Comparison of ENCODE assay signal across 8 cellular contexts in genomic region chr7:92589056-92589455, GRCh38. TPM values are rescaled to one million over a fixed set of nuclear protein-coding genes. Genes with fewer than 3 reads are reported as not detected.
DNase-seq lines count a peak whose midpoint lies in the region; ATAC-seq and TF ChIP-seq lines count a peak whose summit lies in the region.

No MANE protein-coding gene starts in this region.

- TF ChIP-seq CTCF in SU-DHL-6 (IDR thresholded peaks at IDR 0.05; ENCODE audit: insufficient read depth, low read length, poor library complexity, severe bottlenecking) (no peak), fibroblast of lung (conservative IDR thresholded peaks at IDR 0.05 in 1 of 2, IDR thresholded peaks at IDR 0.05 in 1 of 2; ENCODE audit: low read depth in 1 of 2, low read length in 2 of 2) (no peak), psoas muscle (IDR thresholded peaks at IDR 0.05) (no peak)

- DNase-seq in fibroblast of lung (ENCODE audit: low read depth in 2 of 2) (no peak), psoas muscle (no peak), left colon (no peak), cortex of kidney (lab: John Stamatoyannopoulos, UW) (no peak), activated gamma-delta T cell (lab: John Stamatoyannopoulos, UW) (no peak)

- peaks cover 7% of the 10 kb centered on the region for H3K4me1 ChIP-seq in fibroblast of lung (ENCODE audit: control insufficient read depth, extremely low read depth, insufficient read depth, low read length)
- H3K4me1 ChIP-seq in psoas muscle = peaks cover 35% of the 10 kb centered on the region

- H3K4me2 ChIP-seq in SU-DHL-6 (ENCODE audit: low read depth, low read length, poor library complexity, severe bottlenecking) (peak overlapping the region; percentile 94), fibroblast of lung (ENCODE audit: extremely low read depth, insufficient read depth, low read length) (peak overlapping the region; percentile 86)

- no peaks in the 10 kb centered on the region for H3K27me3 ChIP-seq in SU-DHL-6 (ENCODE audit: low read length)
- no peaks in the 10 kb centered on the region for H3K27me3 ChIP-seq in fibroblast of lung (ENCODE audit: control insufficient read depth, insufficient read depth, low read length)
- H3K27me3 ChIP-seq in psoas muscle (ENCODE audit: insufficient read depth in 3 of 3, low read length in 2 of 3) = no peaks in the 10 kb centered on the region

- WGBS in psoas muscle, 3 donors = 33 to 41% (median 35%) methylated on average over 7 of the region's 7 CpGs

- H4K20me1 ChIP-seq in SU-DHL-6 (ENCODE audit: low read depth, low read length) = peaks cover 45% of the 10 kb centered on the region
- H4K20me1 ChIP-seq in fibroblast of lung (ENCODE audit: control insufficient read depth, extremely low read depth, insufficient read depth, low read length) = peaks cover 5% of the 10 kb centered on the region

- peak overlapping the region; percentile 71 for H3K27ac ChIP-seq in SU-DHL-6 (ENCODE audit: low read depth, low read length)
- H3K27ac ChIP-seq in fibroblast of lung (ENCODE audit: insufficient read depth, low read length) = no peak overlapping the region
- H3K27ac ChIP-seq in psoas muscle = peak overlapping the region; percentile 92

- no peak overlapping the region for H2AFZ ChIP-seq in SU-DHL-6 (ENCODE audit: low read depth, low read length, severe bottlenecking)
- no peak overlapping the region for H2AFZ ChIP-seq in fibroblast of lung (ENCODE audit: low read length)

- H3K9me3 ChIP-seq in SU-DHL-6 (ENCODE audit: insufficient read depth, low read length) (no peaks in the 10 kb centered on the region), fibroblast of lung (ENCODE audit: control insufficient read depth, insufficient read depth, low read depth, low read length) (no peaks in the 10 kb centered on the region), psoas muscle (no peaks in the 10 kb centered on the region)

- intact Hi-C loops in psoas muscle (cut with DNase I) (no loop called here), left colon (cut with DNase I, micrococcal nuclease) (no loop called here)

- H3K9ac ChIP-seq in SU-DHL-6 (ENCODE audit: low read length) (peak overlapping the region; percentile 81), fibroblast of lung (ENCODE audit: insufficient read depth, low read length) (no peak overlapping the region)

- H3K4me3 ChIP-seq in GM08714 (ENCODE audit: low read length) (peak overlapping the region; percentile 97), SU-DHL-6 (ENCODE audit: insufficient read depth, low read length, poor library complexity, severe bottlenecking) (peak overlapping the region; percentile 69), fibroblast of lung (replicated peaks in 1 of 4; ENCODE audit: control extremely low read depth in 1 of 4, insufficient read depth in 1 of 4, low read depth in 3 of 4, low read length in 4 of 4) (peak overlapping the region; percentile 77 to 96 (median 86)), psoas muscle (peak overlapping the region; percentile 88)

- 0 out of 2 replicates have a peak, but pooled peaks cover 5% of the 10 kb centered on the region for H3F3A ChIP-seq in SU-DHL-6 (ENCODE audit: insufficient read depth)

- peaks cover 20% of the 10 kb centered on the region for H3K36me3 ChIP-seq in SU-DHL-6 (ENCODE audit: low read length)
- no peaks in the 10 kb centered on the region for H3K36me3 ChIP-seq in fibroblast of lung (ENCODE audit: control insufficient read depth, insufficient read depth, low read length)
- H3K36me3 ChIP-seq in psoas muscle (ENCODE audit: insufficient read depth in 1 of 2, low read depth in 1 of 2) = no peaks in the 10 kb centered on the region

- ATAC-seq in psoas muscle = no peak
- no peak for ATAC-seq in HG03442 (IDR thresholded peaks at IDR 0.05; ENCODE audit: unreplicated experiment)
- no peak for ATAC-seq in left colon

- H3K79me2 ChIP-seq in SU-DHL-6 (ENCODE audit: insufficient read depth, low read length) = peaks cover 58% of the 10 kb centered on the region
- peaks cover 58% of the 10 kb centered on the region for H3K79me2 ChIP-seq in fibroblast of lung (ENCODE audit: control insufficient read depth, insufficient read depth, low read length)

- no peaks in the 10 kb centered on the region for H3K9me2 ChIP-seq in SU-DHL-6 (replicated peaks; ENCODE audit: insufficient read depth, low read length)

RNA-seq across cellular contexts. Expression of gene FAM133B, which starts 1.1 kb away (rescaled TPM):
- total RNA-seq in fibroblast of lung (13.6 and 20.3 TPM in 2 replicates), psoas muscle (10 to 100 TPM in 2 of 4 donors, 1 to 10 TPM in 2; 9.1 to 16.3 (median 11.1) TPM), left colon (10 to 100 TPM; 17.9 to 19.8 TPM)
- polyA plus RNA-seq in fibroblast of lung (21.8 and 22.0 TPM in 2 replicates), psoas muscle (10 to 100 TPM; 16.3 to 23.1 (median 17.4) TPM)
- polyA plus RNA-seq in fibroblast of lung (2012) = 19.6 and 21.3 TPM in 2 replicates
- polyA minus RNA-seq in fibroblast of lung (ENCODE audit: low replicate concordance) = 0.31 and 3.0 TPM in 2 replicates
